8 cellular contexts compared by ENCODE assay signal in the genomic region with DNA sequence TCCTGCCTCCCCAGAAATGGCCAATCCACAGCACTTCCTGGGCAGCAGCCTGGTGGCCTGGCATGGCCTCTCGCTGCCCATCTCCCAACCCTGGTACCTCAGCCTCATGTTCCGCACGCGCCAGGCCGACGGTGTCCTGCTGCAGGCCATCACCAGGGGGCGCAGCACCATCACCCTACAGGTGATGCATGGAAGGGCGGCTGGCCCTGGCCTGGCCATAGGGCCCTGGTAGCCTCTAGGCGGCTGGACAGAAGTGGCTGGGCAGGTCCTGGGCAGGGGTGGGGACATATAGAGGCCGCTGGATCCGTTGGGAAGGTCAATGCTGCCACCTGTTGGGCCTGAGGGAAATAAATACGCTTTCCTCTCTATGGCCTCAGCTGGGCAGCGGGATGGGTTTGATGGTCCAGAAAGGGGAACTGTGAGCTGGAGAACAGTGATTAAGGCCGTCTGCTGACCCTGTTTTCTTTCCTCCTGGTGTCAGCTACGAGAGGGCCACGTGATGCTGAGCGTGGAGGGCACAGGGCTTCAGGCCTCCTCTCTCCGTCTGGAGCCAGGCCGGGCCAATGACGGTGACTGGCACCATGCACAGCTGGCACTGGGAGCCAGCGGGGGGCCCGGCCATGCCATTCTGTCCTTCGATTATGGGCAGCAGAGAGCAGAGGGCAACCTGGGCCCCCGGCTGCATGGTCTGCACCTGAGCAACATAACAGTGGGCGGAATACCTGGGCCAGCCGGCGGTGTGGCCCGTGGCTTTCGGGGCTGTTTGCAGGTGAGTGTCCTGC. TPM values are rescaled to one million over a fixed set of nuclear protein-coding genes. Genes with fewer than 3 reads are reported as not detected.
DNase-seq lines count a peak whose midpoint lies in the region; ATAC-seq, FAIRE-seq and TF ChIP-seq lines count a peak whose summit lies in the region.

No MANE protein-coding gene starts in this region.

- H3K27me3 ChIP-seq in gastroesophageal sphincter (no peaks in the 10 kb centered on the region), pancreas (no peaks in the 10 kb centered on the region), tibial nerve (no peaks in the 10 kb centered on the region)

- H3K4me3 Mint-ChIP-seq in activated naive CD4-positive, alpha-beta T cell treated with anti-CD3 and anti-CD28 coated beads for 36 hours, result no peak overlapping the region

- CTCF ChIA-PET in activated naive CD4-positive, alpha-beta T cell treated with anti-CD3 and anti-CD28 coated beads for 36 hours (lab: Charles Lee), result interaction anchor here (0.7 to 4.2 kb wide), 13 partner anchors 9 to 268 kb away, joined by 3 to 33 read pairs (median 4); a partner anchor contains a TSS

- peak; percentile 76 for ATAC-seq in GM18517 (IDR thresholded peaks at IDR 0.05; ENCODE audit: unreplicated experiment)
- peak; percentile 54 for ATAC-seq in HG03571 (IDR thresholded peaks at IDR 0.05; ENCODE audit: unreplicated experiment)
- peak; percentile 90 for ATAC-seq in gastroesophageal sphincter
- peak; percentile 96 to 99 (median 97) for ATAC-seq in pancreas

- H3K27me3 Mint-ChIP-seq in activated naive CD4-positive, alpha-beta T cell treated with anti-CD3 and anti-CD28 coated beads for 36 hours (ENCODE audit: low read depth), result peaks cover 1% of the 10 kb centered on the region

- TF ChIP-seq EP300 in gastroesophageal sphincter (IDR thresholded peaks at IDR 0.05) (no peak), tibial nerve (IDR thresholded peaks at IDR 0.05) (peak in 1 of 2 donors; percentile 73)

- H3K27ac ChIP-seq in gastroesophageal sphincter (peak overlapping the region in 3 of 4 donors; percentile 28 to 61 (median 54)), pancreas (no peak overlapping the region), tibial nerve (peak overlapping the region in 3 of 4 donors; percentile 29 to 88 (median 72))

- in situ Hi-C loops in ACHN (cut with HindIII; ENCODE audit: low pct_ligation_motif_present, low pct_unique_long_range_greater_than_20kb, low sequenced_read_pairs), result no loop called here

- H3K4me1 ChIP-seq in gastroesophageal sphincter (peaks cover 0 to 18% (median 0%) of the 10 kb centered on the region in 3 donors), pancreas (no peaks in the 10 kb centered on the region), tibial nerve (peaks cover 0 to 21% (median 7%) of the 10 kb centered on the region in 4 donors)

- intact Hi-C loops in activated naive CD4-positive, alpha-beta T cell treated with anti-CD3 and anti-CD28 coated beads for 36 hours (cut with micrococcal nuclease), result loop anchor here (1.0 kb wide), 3 partner anchors 62 to 269 kb away; no protein-coding TSS in a partner anchor
- intact Hi-C loops in pancreas (cut with DNase I), result loop anchor here in 1 of 3 donors (5.0 kb wide), 1 partner anchor 134 kb away; a partner anchor contains a TSS

- H3K9me3 ChIP-seq in gastroesophageal sphincter (no peaks in the 10 kb centered on the region), pancreas (no peaks in the 10 kb centered on the region), tibial nerve (no peaks in the 10 kb centered on the region)

- FAIRE-seq in pancreas (lab: Jason Lieb, UNC), result no peak

- H3K4me1 Mint-ChIP-seq in activated naive CD4-positive, alpha-beta T cell treated with anti-CD3 and anti-CD28 coated beads for 36 hours (ENCODE audit: low read depth), result peaks cover 3% of the 10 kb centered on the region

- no peak overlapping the region for H3K27ac Mint-ChIP-seq in activated naive CD4-positive, alpha-beta T cell treated with anti-CD3 and anti-CD28 coated beads for 36 hours

- DNase-seq in ACHN (peak; percentile 89), SKM-1 (lab: John Stamatoyannopoulos, UW; ENCODE audit: unreplicated experiment) (peak; percentile 8), pancreas (peak; percentile 89 to 96 (median 94)), tibial nerve (ENCODE audit: low spot score in 2 of 2) (peak; percentile 85)
- peak; percentile 84 for DNase-seq in activated naive CD4-positive, alpha-beta T cell treated with anti-CD3 and anti-CD28 coated beads for 36 hours

- TF ChIP-seq POLR2A in gastroesophageal sphincter (IDR thresholded peaks at IDR 0.05) (no peak), tibial nerve (IDR thresholded peaks at IDR 0.05) (no peak)

- WGBS in gastroesophageal sphincter (ENCODE audit: low coverage in 1 of 2), 2 donors, result 20 to 40% methylated on average over 2 of the region's 29 CpGs
- WGBS in pancreas, 2 donors, result 45 to 46% methylated on average over 29 of the region's 29 CpGs
- 37 to 51% methylated on average over 24 to 28 of the region's 29 CpGs for WGBS in tibial nerve, 2 donors

- H3K9me3 Mint-ChIP-seq in activated naive CD4-positive, alpha-beta T cell treated with anti-CD3 and anti-CD28 coated beads for 36 hours, result no peaks in the 10 kb centered on the region

- H3K4me3 ChIP-seq in gastroesophageal sphincter, result no peak overlapping the region
- H3K4me3 ChIP-seq in pancreas, result no peak overlapping the region
- H3K4me3 ChIP-seq in tibial nerve, result no peak overlapping the region

- no peaks in the 10 kb centered on the region for H3K36me3 Mint-ChIP-seq in activated naive CD4-positive, alpha-beta T cell treated with anti-CD3 and anti-CD28 coated beads for 36 hours (ENCODE audit: low read depth)

- H3K36me3 ChIP-seq in gastroesophageal sphincter, result peaks cover 0 to 79% of the 10 kb centered on the region in 2 donors
- H3K36me3 ChIP-seq in pancreas, result no peaks in the 10 kb centered on the region
- H3K36me3 ChIP-seq in tibial nerve, result peaks cover 0 to 70% (median 0%) of the 10 kb centered on the region in 3 donors

- TF ChIP-seq CTCF in gastroesophageal sphincter (IDR thresholded peaks at IDR 0.05) (peak in 3 of 4 experiments; percentile 95 to 100 (median 100)), pancreas (IDR thresholded peaks at IDR 0.05) (peak; percentile 94 to 99 (median 97)), tibial nerve (IDR thresholded peaks at IDR 0.05) (peak; percentile 89 to 100 (median 93))

RNA-seq across cellular contexts. Expression of a gene that starts 14.4 kb away (rescaled TPM):
- 1 to 10 TPM; 1.1 to 1.2 TPM for total RNA-seq in activated naive CD4-positive, alpha-beta T cell treated with anti-CD3 and anti-CD28 coated beads for 36 hours
- total RNA-seq in gastroesophageal sphincter (10 to 100 TPM in 2 of 4 donors, 1 to 10 TPM in 2; 5.7 to 18.6 (median 9.1) TPM), pancreas (1 to 10 TPM; 4.0 to 8.5 (median 4.7) TPM), tibial nerve (10 to 100 TPM; 14.0 to 16.7 (median 16.3) TPM)
- polyA plus RNA-seq in pancreas, result 1 to 10 TPM; 5.6 to 6.8 TPM

RNA-seq across cellular contexts. Expression of a gene that starts 19.2 kb away (rescaled TPM):
- total RNA-seq in activated naive CD4-positive, alpha-beta T cell treated with anti-CD3 and anti-CD28 coated beads for 36 hours, result 10 to 100 TPM; 19.3 to 21.5 TPM
- total RNA-seq in gastroesophageal sphincter (10 to 100 TPM in 2 of 4 donors, 1 to 10 TPM in 2; 6.9 to 26.9 (median 10.3) TPM), pancreas (1 to 10 TPM in 2 of 6 donors, under 1 TPM in 4; 0.08 to 3.0 (median 0.78) TPM), tibial nerve (10 to 100 TPM; 33.0 to 62.0 (median 47.4) TPM)
- 1 to 10 TPM; 2.2 to 5.4 TPM for polyA plus RNA-seq in pancreas

RNA-seq across cellular contexts. Expression of a gene that starts 43.0 kb away (rescaled TPM):
- not detected for total RNA-seq in activated naive CD4-positive, alpha-beta T cell treated with anti-CD3 and anti-CD28 coated beads for 36 hours
- total RNA-seq in gastroesophageal sphincter, result under 1 TPM in 1 of 4 donors, not detected in 3; 0.46 TPM
- under 1 TPM in 2 of 6 donors, not detected in 4; 0.26 to 0.28 TPM for total RNA-seq in pancreas
- 1 to 10 TPM in 1 of 2 donors, under 1 TPM in 1; 0.27 to 1.1 TPM for polyA plus RNA-seq in pancreas
- not detected for total RNA-seq in tibial nerve

RNA-seq across cellular contexts. Expression of a gene that starts 50.1 kb away (rescaled TPM):
- 100 to 1,000 TPM; 363 TPM for total RNA-seq in activated naive CD4-positive, alpha-beta T cell treated with anti-CD3 and anti-CD28 coated beads for 36 hours
- 100 to 1,000 TPM; 154 to 187 (median 158) TPM for total RNA-seq in gastroesophageal sphincter
- 100 to 1,000 TPM in 4 of 6 donors, 10 to 100 TPM in 2; 82.7 to 270 (median 115) TPM for total RNA-seq in pancreas
- 100 to 1,000 TPM in 1 of 2 donors, 10 to 100 TPM in 1; 50.5 to 125 TPM for polyA plus RNA-seq in pancreas
- 100 to 1,000 TPM; 118 to 150 (median 137) TPM for total RNA-seq in tibial nerve

Comparison
In these comparisons a context has a peak if more than half of its experiments do, and no peak if none do; other contexts are left out.
1. DNase-seq: peak in every context shown above with its lines; median percentile 94 in pancreas; 89 in ACHN; 85 in tibial nerve; 84 in activated naive CD4-positive, alpha-beta T cell treated with anti-CD3 and anti-CD28 coated beads for 36 hours; 8 in SKM-1.
2. H3K27ac ChIP-seq: peak in gastroesophageal sphincter (3 of 4) and tibial nerve (3 of 4); none in pancreas (0 of 4).
3. Peak in every context shown above with its lines, with median percentiles within 50 percentile points of each other: ATAC-seq and CTCF ChIP-seq.